ENCODE assay signal across 19 cellular contexts in the genomic region with DNA sequence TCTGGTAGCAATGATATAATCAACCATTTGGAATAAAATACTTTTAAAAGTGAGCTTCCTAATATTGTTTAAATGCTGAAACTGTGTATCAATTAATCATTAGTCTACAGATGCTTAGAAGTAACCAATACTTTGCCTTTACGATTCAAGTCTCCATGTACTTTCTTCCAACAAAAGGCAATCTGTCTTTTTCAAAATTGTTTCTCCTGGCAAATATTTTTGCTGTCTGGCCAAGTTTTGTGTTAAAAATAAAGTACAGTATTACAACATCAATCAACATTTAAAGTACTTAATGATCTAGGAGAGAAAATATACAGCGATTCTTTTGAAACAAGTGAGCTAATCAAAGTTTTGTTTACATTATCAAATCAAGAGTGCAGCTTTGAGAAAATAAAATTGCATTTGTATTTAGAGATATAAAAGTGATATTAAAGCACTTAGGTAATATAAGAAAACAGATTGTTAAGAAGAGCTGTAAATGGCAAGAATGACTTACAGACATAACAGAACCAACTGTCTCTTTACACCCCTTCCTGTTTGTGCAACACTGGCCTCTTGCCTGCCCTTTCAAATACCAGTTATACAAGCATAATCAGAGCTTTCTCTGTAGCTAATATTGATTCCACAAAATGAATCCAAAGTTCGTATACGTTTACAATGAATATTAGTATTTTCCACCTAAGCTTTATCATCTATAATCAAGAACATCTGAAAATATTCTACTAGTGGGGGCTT. TPM values are rescaled to one million over a fixed set of nuclear protein-coding genes. Genes with fewer than 3 reads are reported as not detected.
DNase-seq lines count a peak whose midpoint lies in the region; ATAC-seq, FAIRE-seq and TF ChIP-seq lines count a peak whose summit lies in the region.
"Had no signal": no experiment of that assay in that cellular context is flagged by ENCODE, and none has a peak within 500 bp of the region (broad histone marks: within the 10 kb centered on the region; RNA-seq: fewer than 3 reads in every experiment).

No MANE protein-coding gene starts in this region.

- H3K27me3 ChIP-seq in breast epithelium (no peaks in the 10 kb centered on the region), upper lobe of left lung (no peaks in the 10 kb centered on the region)
- H3K27me3 ChIP-seq: MG63, thyroid gland had no signal

- CTCF ChIA-PET in MCF 10A (lab: Yijun Ruan, JAX) = interaction anchor here (1.3 kb wide), 1 partner anchor 11 kb away, joined by 14 read pairs; no protein-coding TSS in a partner anchor

- FAIRE-seq in islet of Langerhans (lab: Jason Lieb, UNC) = peak; percentile 30
- FAIRE-seq: frontal cortex, GM12878 had no signal

- H3K27ac ChIP-seq in breast epithelium (no peak overlapping the region), upper lobe of left lung (peak overlapping the region; percentile 10 to 57 (median 33))
- H3K27ac ChIP-seq: 22Rv1, thyroid gland had no signal

- TF ChIP-seq CTCF in MCF 10A (IDR thresholded peaks at IDR 0.05; ENCODE audit: unreplicated experiment) = no peak
- TF ChIP-seq CTCF in breast epithelium (IDR thresholded peaks at IDR 0.05) = no peak
- no peak for TF ChIP-seq CTCF in astrocyte of the spinal cord (IDR thresholded peaks at IDR 0.05; ENCODE audit: low read depth, low read length)
- no peak for TF ChIP-seq CTCF in upper lobe of left lung (IDR thresholded peaks at IDR 0.05)

- H3K36me3 Mint-ChIP-seq in MCF 10A (ENCODE audit: insufficient read depth, unreplicated experiment) = peaks cover 69% of the 10 kb centered on the region

- ATAC-seq in upper lobe of left lung (ENCODE audit: low FRiP score in 2 of 2) = no peak
- ATAC-seq in GM18909 (IDR thresholded peaks at IDR 0.05; ENCODE audit: poor library complexity, unreplicated experiment) = no peak
- ATAC-seq in HG02970 (IDR thresholded peaks at IDR 0.05; ENCODE audit: low FRiP score, unreplicated experiment) = no peak
- ATAC-seq: GM12878 had no signal

- no peaks in the 10 kb centered on the region for H3K36me3 ChIP-seq in breast epithelium
- H3K36me3 ChIP-seq in upper lobe of left lung = peaks cover 0 to 36% (median 11%) of the 10 kb centered on the region in 4 donors
- H3K36me3 ChIP-seq: thyroid gland had no signal

- H3K4me3 ChIP-seq in breast epithelium = no peak overlapping the region
- H3K4me3 ChIP-seq in astrocyte of the spinal cord (ENCODE audit: low read depth, low read length) = no peak overlapping the region
- H3K4me3 ChIP-seq in upper lobe of left lung = no peak overlapping the region
- H3K4me3 ChIP-seq: GM12878, MG63, thyroid gland had no signal

- no peak for TF ChIP-seq EP300 in upper lobe of left lung (IDR thresholded peaks at IDR 0.05)

- H3K27ac Mint-ChIP-seq in MCF 10A (ENCODE audit: low read depth, unreplicated experiment) = peak overlapping the region; percentile 33
- H3K27ac Mint-ChIP-seq: CD4-positive, alpha-beta T cell had no signal

- peaks cover 27% of the 10 kb centered on the region for H3K4me1 Mint-ChIP-seq in MCF 10A (ENCODE audit: insufficient read depth, unreplicated experiment)

- H3K9me3 Mint-ChIP-seq in MCF 10A (ENCODE audit: unreplicated experiment) = no peaks in the 10 kb centered on the region
- H3K9me3 Mint-ChIP-seq: CD4-positive, alpha-beta T cell had no signal

- H3K9me3 ChIP-seq in breast epithelium (no peaks in the 10 kb centered on the region), upper lobe of left lung (no peaks in the 10 kb centered on the region)
- H3K9me3 ChIP-seq: MG63, thyroid gland had no signal

- no peaks in the 10 kb centered on the region for H3K27me3 Mint-ChIP-seq in MCF 10A (ENCODE audit: insufficient read depth, unreplicated experiment)
- H3K27me3 Mint-ChIP-seq: CD4-positive, alpha-beta T cell had no signal

- WGBS in upper lobe of left lung, 2 donors = 16 to 29% methylated on average over 4 of the region's 4 CpGs

- no TSS peak for BruUV-seq in MCF 10A (replicated peaks; lab: Mats Ljungman, UMichigan)

- POLR2A ChIA-PET in MCF 10A (lab: Yijun Ruan, JAX) = interaction anchor here (0.6 to 2.2 kb wide), 9 partner anchors 9 to 55 kb away, joined by 3 to 9 read pairs (median 4); partner anchors contain the start of genes FBLN5 and TRIP11

- in situ Hi-C loops in astrocyte of the spinal cord (cut with HindIII; ENCODE audit: low sequenced_read_pairs) = no loop called here

- no peaks in the 10 kb centered on the region for H3K4me1 ChIP-seq in breast epithelium
- peaks cover 12 to 27% (median 19%) of the 10 kb centered on the region in 4 donors for H3K4me1 ChIP-seq in upper lobe of left lung

- TF ChIP-seq POLR2A in breast epithelium (IDR thresholded peaks at IDR 0.05) (no peak), upper lobe of left lung (IDR thresholded peaks at IDR 0.05) (no peak)

- intact Hi-C loops in MCF 10A (cut with micrococcal nuclease) = no loop called here
- intact Hi-C loops in breast epithelium (cut with DNase I; ENCODE audit: low total_unique reads) = no loop called here

- H3K4me3 Mint-ChIP-seq in MCF 10A (ENCODE audit: unreplicated experiment) = no peak overlapping the region
- H3K4me3 Mint-ChIP-seq: CD4-positive, alpha-beta T cell had no signal

- peak; percentile 21 for DNase-seq in MCF 10A (ENCODE audit: unreplicated experiment)
- DNase-seq in breast epithelium (ENCODE audit: low spot score in 2 of 2) = no peak
- DNase-seq in astrocyte of the spinal cord (ENCODE audit: low read depth, low spot score) = peak; percentile 19
- DNase-seq in upper lobe of left lung = peak in 1 of 2 donors; percentile 27
- no peak for DNase-seq in SHP77 (lab: John Stamatoyannopoulos, UW)
- DNase-seq: activated CD4-positive, alpha-beta T cell treated with anti-CD3 and anti-CD28 coated beads, Interleukin-2, amount 50 U/mL, for 1 hour; activated T-cell treated with anti-CD3 and anti-CD28 coated beads, Interleukin-2, amount 50 U/mL, for 48 hours; CD4-positive, alpha-beta T cell; MG63; NCI-H2107; posterior cingulate gyrus; SIG-M5 had no signal

RNA-seq across cellular contexts. Expression of gene FBLN5, which starts 38.2 kb away (rescaled TPM):
- total RNA-seq in MCF 10A (2022) = 4.3 and 14.8 TPM in 2 replicates
- 100 to 1,000 TPM in 1 of 3 donors, 10 to 100 TPM in 2; 81.8 to 171 (median 83.2) TPM for total RNA-seq in breast epithelium
- total RNA-seq in upper lobe of left lung = 100 to 1,000 TPM in 5 of 6 donors, 10 to 100 TPM in 1; 53.8 to 196 (median 133) TPM

RNA-seq across cellular contexts. Expression of gene TRIP11, which starts 54.2 kb away (rescaled TPM):
- total RNA-seq in MCF 10A (2022) = 65.8 and 73.6 TPM in 2 replicates
- total RNA-seq in breast epithelium = 10 to 100 TPM; 39.7 to 64.1 (median 41.1) TPM
- total RNA-seq in upper lobe of left lung = 10 to 100 TPM; 19.2 to 71.8 (median 39.1) TPM

Comparison
In these comparisons a context has a peak if more than half of its experiments do, and no peak if none do; other contexts are left out.
1. DNase-seq: peak in MCF 10A (single experiment) and astrocyte of the spinal cord (single experiment); none in breast epithelium (0 of 2) and SHP77 (0 of 2).
2. H3K27ac ChIP-seq: peak in upper lobe of left lung (4 of 4); none in breast epithelium (0 of 2).